Comparison of ENCODE assay signal across 22 cellular contexts in the genomic region with DNA sequence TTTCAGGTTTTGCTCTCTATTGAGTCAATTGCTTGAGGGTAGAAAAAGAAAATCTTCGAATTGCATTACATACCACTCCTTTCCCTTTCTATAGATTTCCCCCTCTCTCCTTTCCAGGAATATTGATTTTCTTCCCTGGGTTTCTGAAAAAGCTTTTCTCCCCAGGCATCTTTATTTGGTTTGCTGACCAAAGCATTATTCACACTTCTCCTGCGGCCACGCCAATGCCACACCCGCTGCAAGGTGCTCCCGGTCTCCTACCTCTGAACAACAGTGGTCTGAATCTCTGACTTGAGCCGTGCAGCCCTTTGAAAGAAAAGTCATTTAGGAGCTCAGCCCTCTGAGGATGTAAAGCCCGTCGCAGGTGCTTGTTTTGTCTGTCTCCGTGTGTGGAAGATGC.
"Had no signal": no experiment of that assay in that cellular context is flagged by ENCODE, and none has a peak within 500 bp of the region (broad histone marks: within the 10 kb centered on the region; RNA-seq: fewer than 3 reads in every experiment).

No MANE protein-coding gene starts in this region.

- H3K27ac ChIP-seq: coronary artery, heart left ventricle, pancreas, psoas muscle, sigmoid colon, skin epidermis, testis, tibial nerve, upper lobe of right lung, vagina had no signal

- ATAC-seq: heart left ventricle; naive thymus-derived CD8-positive, alpha-beta T cell; pancreas; psoas muscle; stimulated activated naive B cell treated with anti-CD40 and anti-IgM and Interleukin-4, amounts not matched to agents 10 μg/mL and 1 μg/mL and 100 μg/mL, for 72 hours; stimulated activated naive CD8-positive, alpha-beta T cell treated with anti-CD3 and anti-CD28 coated beads, Interleukin-15, amount 100 ng/mL, for 72 hours; upper lobe of right lung had no signal

- H3K36me3 ChIP-seq: heart left ventricle, pancreas, sigmoid colon, tibial nerve, upper lobe of right lung, vagina had no signal

- H3K4me1 ChIP-seq: heart left ventricle, pancreas, psoas muscle, sigmoid colon, testis, tibial nerve, upper lobe of right lung, vagina had no signal

- H3K9me3 ChIP-seq: pancreas, psoas muscle, sigmoid colon, testis, tibial nerve, upper lobe of right lung, vagina had no signal

- H3K4me3 ChIP-seq: coronary artery, heart left ventricle, pancreas, psoas muscle, sigmoid colon, skin epidermis, testis, tibial nerve, upper lobe of right lung, vagina had no signal

- H3K27me3 Mint-ChIP-seq: stimulated activated naive B cell treated with anti-CD40 and anti-IgM and Interleukin-4, amounts not matched to agents 10 μg/mL and 1 μg/mL and 100 μg/mL, for 72 hours had no signal

- H3K9me3 Mint-ChIP-seq: endodermal cell; stimulated activated naive CD8-positive, alpha-beta T cell treated with anti-CD3 and anti-CD28 coated beads, Interleukin-15, amount 100 ng/mL, for 72 hours had no signal

- H3K4me3 Mint-ChIP-seq: endodermal cell; naive thymus-derived CD8-positive, alpha-beta T cell; stimulated activated naive B cell treated with anti-CD40 and anti-IgM and Interleukin-4, amounts not matched to agents 10 μg/mL and 1 μg/mL and 100 μg/mL, for 72 hours; stimulated activated naive CD8-positive, alpha-beta T cell treated with anti-CD3 and anti-CD28 coated beads, Interleukin-15, amount 100 ng/mL, for 72 hours had no signal

- H3K27me3 ChIP-seq: heart left ventricle, pancreas, sigmoid colon, testis, tibial nerve, upper lobe of right lung, vagina had no signal

- H3K4me1 Mint-ChIP-seq: naive thymus-derived CD8-positive, alpha-beta T cell; stimulated activated naive B cell treated with anti-CD40 and anti-IgM and Interleukin-4, amounts not matched to agents 10 μg/mL and 1 μg/mL and 100 μg/mL, for 72 hours; stimulated activated naive CD8-positive, alpha-beta T cell treated with anti-CD3 and anti-CD28 coated beads, Interleukin-15, amount 100 ng/mL, for 72 hours had no signal

- DNase-seq: effector CD4-positive, alpha-beta T cell; endodermal cell; foreskin melanocyte; heart left ventricle; hypothalamus; kidney glomerular epithelial cell; naive thymus-derived CD8-positive, alpha-beta T cell; nucleus accumbens; pancreas; psoas muscle; retina; sigmoid colon; stimulated activated CD4-positive, alpha-beta T cell treated with anti-CD3 and anti-CD28 coated beads, Interleukin-2, amount 100 ng/mL, for 24 hours; stimulated activated CD4-positive, alpha-beta T cell treated with anti-CD3 and anti-CD28 coated beads, Interleukin-4, amount 100 ng/mL, for 4 hours; stimulated activated naive B cell treated with anti-CD40 and anti-IgM and Interleukin-4, amounts not matched to agents 10 μg/mL and 1 μg/mL and 100 μg/mL, for 72 hours; stimulated activated naive CD8-positive, alpha-beta T cell treated with anti-CD3 and anti-CD28 coated beads, Interleukin-15, amount 100 ng/mL, for 72 hours; testis; upper lobe of right lung had no signal

- H3K36me3 Mint-ChIP-seq: naive thymus-derived CD8-positive, alpha-beta T cell; stimulated activated naive B cell treated with anti-CD40 and anti-IgM and Interleukin-4, amounts not matched to agents 10 μg/mL and 1 μg/mL and 100 μg/mL, for 72 hours had no signal

- H3K27ac Mint-ChIP-seq: endodermal cell; naive thymus-derived CD8-positive, alpha-beta T cell; stimulated activated naive B cell treated with anti-CD40 and anti-IgM and Interleukin-4, amounts not matched to agents 10 μg/mL and 1 μg/mL and 100 μg/mL, for 72 hours; stimulated activated naive CD8-positive, alpha-beta T cell treated with anti-CD3 and anti-CD28 coated beads, Interleukin-15, amount 100 ng/mL, for 72 hours had no signal
